ENCODE assay signal across 9 cellular contexts in the genomic region with DNA sequence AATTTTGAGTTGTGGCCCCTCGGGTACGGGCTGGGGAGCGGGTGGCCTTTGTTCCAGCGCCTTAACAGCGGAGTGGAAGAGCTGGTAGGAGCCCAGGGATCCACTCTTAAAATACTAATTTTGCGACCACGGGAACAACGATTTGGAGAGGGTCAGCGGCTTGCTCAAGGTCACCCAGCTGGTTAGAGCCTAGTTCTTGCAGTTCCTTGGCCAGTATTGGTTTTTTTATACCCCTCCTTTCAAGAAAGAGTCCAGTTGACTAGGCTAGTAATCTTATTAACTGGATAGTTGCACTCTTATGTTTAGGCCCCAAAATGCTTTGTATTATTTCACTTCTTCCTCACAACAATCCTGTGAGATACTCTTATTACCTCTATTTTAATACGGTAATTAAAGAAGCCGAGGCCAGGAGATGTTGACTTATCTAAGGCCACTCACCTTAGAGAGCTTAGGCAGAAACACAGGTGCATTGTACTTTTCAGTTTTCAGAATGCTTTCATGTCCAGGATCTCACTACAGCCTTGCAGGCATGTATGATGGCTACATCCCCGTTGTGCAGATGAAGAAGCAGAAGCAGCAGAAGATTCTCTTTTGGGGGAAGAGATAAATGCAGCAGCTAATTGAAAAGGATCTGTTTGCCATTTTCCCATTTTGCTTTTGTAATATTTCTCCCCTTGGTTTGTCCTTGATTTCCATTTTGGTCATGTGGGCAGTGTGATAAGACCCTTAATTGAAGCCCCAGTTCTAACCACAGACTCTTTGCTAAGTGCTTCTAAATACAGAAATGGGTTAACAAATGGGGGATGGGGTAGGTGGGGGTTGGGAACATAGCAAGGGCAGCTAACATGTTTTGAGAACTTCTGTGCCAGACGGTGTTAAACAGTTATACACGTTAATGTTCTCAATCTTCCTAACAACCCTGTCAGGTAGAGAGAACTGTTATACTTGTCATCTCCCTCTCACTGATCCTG. TPM values are rescaled to one million over a fixed set of nuclear protein-coding genes. Genes with fewer than 3 reads are reported as not detected.
DNase-seq lines count a peak whose midpoint lies in the region; ATAC-seq, FAIRE-seq and TF ChIP-seq lines count a peak whose summit lies in the region.
"Had no signal": no experiment of that assay in that cellular context is flagged by ENCODE, and none has a peak within 500 bp of the region (broad histone marks: within the 10 kb centered on the region; RNA-seq: fewer than 3 reads in every experiment).

No MANE protein-coding gene starts in this region.

- FAIRE-seq in small intestine (lab: Jason Lieb, UNC) = no peak
- FAIRE-seq: G401.6 had no signal

- DNase-seq in T-helper 1 cell (no peak), T-helper 17 cell (no peak), small intestine (no peak), AML-193 (lab: John Stamatoyannopoulos, UW) (no peak), activated gamma-delta T cell treated with Interleukin-2 at 50 U/mL for 16 hours (no peak)

- H3K4me1 Mint-ChIP-seq in T-helper 1 cell treated with Interleukin-12 subunit alpha and Interleukin-12 subunit beta and Interleukin-4 antibody, amounts not matched to agents 30 μg/mL and 1 μg/mL, for 36 hours (ENCODE audit: low read depth) = peaks cover 50% of the 10 kb centered on the region
- peaks cover 41% of the 10 kb centered on the region for H3K4me1 Mint-ChIP-seq in T-helper 17 cell

- TF ChIP-seq EP300 in gastroesophageal sphincter (IDR thresholded peaks at IDR 0.05) = no peak

- TF ChIP-seq POLR2A in gastroesophageal sphincter (IDR thresholded peaks at IDR 0.05) = no peak

- 3 to 15% methylated on average over 5 to 14 of the region's 14 CpGs for WGBS in gastroesophageal sphincter (ENCODE audit: low coverage in 1 of 2), 2 donors
- 8 to 14% (median 14%) methylated on average over 14 of the region's 14 CpGs for whole genome bisulfite sequencing in small intestine, 3 donors

- H3K9me3 ChIP-seq in T-helper 17 cell (ENCODE audit: control insufficient read depth, low read length, poor library complexity, severe bottlenecking) = no peaks in the 10 kb centered on the region
- no peaks in the 10 kb centered on the region for H3K9me3 ChIP-seq in gastroesophageal sphincter
- H3K9me3 ChIP-seq in small intestine (ENCODE audit: control insufficient read depth, low read depth) = no peaks in the 10 kb centered on the region

- ATAC-seq in T-helper 17 cell = no peak
- ATAC-seq in gastroesophageal sphincter = no peak
- ATAC-seq in HG02840 (IDR thresholded peaks at IDR 0.05; ENCODE audit: low FRiP score, unreplicated experiment) = no peak

- no peak for TF ChIP-seq CTCF in gastroesophageal sphincter (IDR thresholded peaks at IDR 0.05)

- no peaks in the 10 kb centered on the region for H3K9me3 Mint-ChIP-seq in T-helper 1 cell treated with Interleukin-12 subunit alpha and Interleukin-12 subunit beta and Interleukin-4 antibody, amounts not matched to agents 30 μg/mL and 1 μg/mL, for 36 hours

- H3K36me3 Mint-ChIP-seq in T-helper 1 cell treated with Interleukin-12 subunit alpha and Interleukin-12 subunit beta and Interleukin-4 antibody, amounts not matched to agents 30 μg/mL and 1 μg/mL, for 36 hours (ENCODE audit: low read depth) = peaks cover 40% of the 10 kb centered on the region
- H3K36me3 Mint-ChIP-seq in T-helper 17 cell (ENCODE audit: low read depth) = peaks cover 6% of the 10 kb centered on the region

- H3K27ac Mint-ChIP-seq in T-helper 1 cell treated with Interleukin-12 subunit alpha and Interleukin-12 subunit beta and Interleukin-4 antibody, amounts not matched to agents 30 μg/mL and 1 μg/mL, for 36 hours = peak overlapping the region; percentile 90
- peak overlapping the region; percentile 92 for H3K27ac Mint-ChIP-seq in T-helper 17 cell

- H3K27ac ChIP-seq in gastroesophageal sphincter (peak overlapping the region; percentile 68 to 97 (median 90)), small intestine (ENCODE audit: low read depth in 1 of 2, low read length in 1 of 2) (peak overlapping the region; percentile 93 to 96)

- no peaks in the 10 kb centered on the region for H3K27me3 ChIP-seq in gastroesophageal sphincter
- no peaks in the 10 kb centered on the region for H3K27me3 ChIP-seq in small intestine (ENCODE audit: control insufficient read depth in 2 of 2, insufficient read depth in 2 of 2, low read length in 2 of 2)

- H3K27me3 Mint-ChIP-seq in T-helper 1 cell treated with Interleukin-12 subunit alpha and Interleukin-12 subunit beta and Interleukin-4 antibody, amounts not matched to agents 30 μg/mL and 1 μg/mL, for 36 hours (ENCODE audit: low read depth) = no peaks in the 10 kb centered on the region
- H3K27me3 Mint-ChIP-seq in T-helper 17 cell = no peaks in the 10 kb centered on the region

- peak overlapping the region; percentile 80 to 99 for H3K4me3 ChIP-seq in gastroesophageal sphincter
- H3K4me3 ChIP-seq in small intestine (ENCODE audit: low read depth in 1 of 2, low read length in 2 of 2) = peak overlapping the region; percentile 81 to 97

- H3K36me3 ChIP-seq in gastroesophageal sphincter (peaks cover 0 to 13% of the 10 kb centered on the region in 2 donors), small intestine (ENCODE audit: control insufficient read depth in 2 of 2, insufficient read depth in 2 of 2, low read length in 2 of 2) (no peaks in the 10 kb centered on the region)

- H3K4me3 Mint-ChIP-seq in T-helper 1 cell treated with Interleukin-12 subunit alpha and Interleukin-12 subunit beta and Interleukin-4 antibody, amounts not matched to agents 30 μg/mL and 1 μg/mL, for 36 hours = peak overlapping the region; percentile 98
- H3K4me3 Mint-ChIP-seq in T-helper 17 cell = peak overlapping the region; percentile 92

- H3K4me1 ChIP-seq in gastroesophageal sphincter = peaks cover 0 to 55% (median 7%) of the 10 kb centered on the region in 3 donors
- peaks cover 4 to 8% of the 10 kb centered on the region in 2 donors for H3K4me1 ChIP-seq in small intestine (ENCODE audit: control insufficient read depth in 2 of 2, insufficient read depth in 1 of 2, low read depth in 1 of 2, low read length in 1 of 2)

RNA-seq across cellular contexts. Expression of a gene that starts 1.4 kb away (rescaled TPM):
- 100 to 1,000 TPM; 102 to 106 TPM for total RNA-seq in T-helper 17 cell
- total RNA-seq in gastroesophageal sphincter = 100 to 1,000 TPM in 1 of 4 donors, 10 to 100 TPM in 3; 39.7 to 101 (median 58.8) TPM
- polyA plus RNA-seq in small intestine = 10 to 100 TPM; 14.1 to 81.2 (median 15.0) TPM

RNA-seq across cellular contexts. Expression of a gene that starts 33.8 kb away (rescaled TPM):
- total RNA-seq in T-helper 17 cell (10 to 100 TPM; 13.7 to 14.2 TPM), gastroesophageal sphincter (1 to 10 TPM; 3.8 to 8.9 (median 5.4) TPM)
- 1 to 10 TPM; 2.2 to 4.9 (median 2.4) TPM for polyA plus RNA-seq in small intestine
